In genomic region chr4:77800483-77801259, GRCh38 we compare ENCODE assay signal across 9 cellular contexts. TPM values are rescaled to one million over a fixed set of nuclear protein-coding genes. Genes with fewer than 3 reads are reported as not detected.
A peak's percentile ranks its signal among the peaks of the same experiment; 100 is the strongest.
DNase-seq lines count a peak whose midpoint lies in the region; ATAC-seq, FAIRE-seq and TF ChIP-seq lines count a peak whose summit lies in the region.
"Had no signal": no experiment of that assay in that cellular context is flagged by ENCODE, and none has a peak within 500 bp of the region (broad histone marks: within the 10 kb centered on the region; RNA-seq: fewer than 3 reads in every experiment).

No MANE protein-coding gene starts in this region.

- ATAC-seq in natural killer cell treated with Interleukin-12 subunit alpha and Interleukin-12 subunit beta and Interleukin-15 and Interleukin-18, amount 100 ng/mL, for 72 hours: peak; percentile 72 to 75

- peak overlapping the region in 1 of 2 donors; percentile 32 for H3K4me3 Mint-ChIP-seq in CD14-positive monocyte
- H3K4me3 Mint-ChIP-seq in natural killer cell treated with Interleukin-12 subunit alpha and Interleukin-12 subunit beta and Interleukin-15 and Interleukin-18, amount 100 ng/mL, for 72 hours: peak overlapping the region; percentile 73

- no peaks in the 10 kb centered on the region for H3K27me3 Mint-ChIP-seq in CD14-positive monocyte (ENCODE audit: low read depth in 3 of 3)
- no peaks in the 10 kb centered on the region for H3K27me3 Mint-ChIP-seq in natural killer cell treated with Interleukin-12 subunit alpha and Interleukin-12 subunit beta and Interleukin-15 and Interleukin-18, amount 100 ng/mL, for 72 hours

- peaks cover 4 to 20% of the 10 kb centered on the region in 2 donors for H3K36me3 Mint-ChIP-seq in CD14-positive monocyte
- peaks cover 17% of the 10 kb centered on the region for H3K36me3 Mint-ChIP-seq in natural killer cell treated with Interleukin-12 subunit alpha and Interleukin-12 subunit beta and Interleukin-15 and Interleukin-18, amount 100 ng/mL, for 72 hours

- peak; percentile 59 for FAIRE-seq in endometrium (lab: Jason Lieb, UNC)

- intact Hi-C loops in CD14-positive monocyte (cut with micrococcal nuclease): no loop called here
- intact Hi-C loops in posterior vena cava (cut with DNase I): no loop called here

- H3K4me1 Mint-ChIP-seq in CD14-positive monocyte: peaks cover 35% of the 10 kb centered on the region
- peaks cover 56 to 68% of the 10 kb centered on the region in 2 donors for H3K4me1 Mint-ChIP-seq in natural killer cell treated with Interleukin-12 subunit alpha and Interleukin-12 subunit beta and Interleukin-15 and Interleukin-18, amount 100 ng/mL, for 72 hours (ENCODE audit: low read depth in 2 of 2)

- peaks cover 4 to 9% (median 8%) of the 10 kb centered on the region in 7 donors for H3K9me3 Mint-ChIP-seq in CD14-positive monocyte
- peaks cover 3% of the 10 kb centered on the region for H3K9me3 Mint-ChIP-seq in natural killer cell treated with Interleukin-12 subunit alpha and Interleukin-12 subunit beta and Interleukin-15 and Interleukin-18, amount 100 ng/mL, for 72 hours

- no peak for TF ChIP-seq CTCF in CD14-positive monocyte (IDR thresholded peaks at IDR 0.05)

- DNase-seq in CD14-positive monocyte (ENCODE audit: low spot score): no peak
- peak; percentile 36 for DNase-seq in M059J (ENCODE audit: low read depth)
- no peak for DNase-seq in natural killer cell treated with Interleukin-12 subunit alpha and Interleukin-12 subunit beta and Interleukin-15 and Interleukin-18, amount 100 ng/mL, for 72 hours (ENCODE audit: low spot score)
- DNase-seq in posterior vena cava (ENCODE audit: low spot score): no peak
- no peak for DNase-seq in GOT3 (lab: John Stamatoyannopoulos, UW)
- DNase-seq in stimulated activated CD4-positive, alpha-beta T cell treated with anti-CD3 and anti-CD28 coated beads, Interleukin-2, amount 100 ng/mL, for 48 hours: no peak
- DNase-seq in mucosa of gallbladder (ENCODE audit: low spot score): no peak
- DNase-seq: DMS53 had no signal

- H3K27ac Mint-ChIP-seq in CD14-positive monocyte: peak overlapping the region in 5 of 7 donors; percentile 1 to 60 (median 36)
- peak overlapping the region; percentile 88 to 92 for H3K27ac Mint-ChIP-seq in natural killer cell treated with Interleukin-12 subunit alpha and Interleukin-12 subunit beta and Interleukin-15 and Interleukin-18, amount 100 ng/mL, for 72 hours

RNA-seq across cellular contexts. Expression of gene CNOT6L, which starts 18.5 kb away (rescaled TPM):
- polyA plus RNA-seq in CD14-positive monocyte: 10 to 100 TPM; 26.3 to 26.4 TPM
- total RNA-seq in M059J (2014; rRNA removed; shearing (Covaris generic)): 5.8 and 8.1 TPM in 2 replicates
- total RNA-seq in natural killer cell treated with Interleukin-12 subunit alpha and Interleukin-12 subunit beta and Interleukin-15 and Interleukin-18, amount 100 ng/mL, for 72 hours: 100 to 1,000 TPM in 1 of 2 donors, 10 to 100 TPM in 1; 90.2 to 130 TPM
- total RNA-seq in posterior vena cava: 10 to 100 TPM; 38.3 to 40.0 TPM
- total RNA-seq in mucosa of gallbladder: 43.2 TPM
